8 cellular contexts compared by ENCODE assay signal in genomic region chr11:75562048-75562835, GRCh38.
DNase-seq lines count a peak whose midpoint lies in the region; ATAC-seq lines count a peak whose summit lies in the region.

TSS of gene SERPINH1 (plus strand) at chr11:75562253. CDS start at chr11:75566350, 4,097 bp downstream.

- ATAC-seq in GM18511 (IDR thresholded peaks at IDR 0.05; ENCODE audit: unreplicated experiment) = peak; percentile 87
- ATAC-seq in HG02981 (IDR thresholded peaks at IDR 0.05; ENCODE audit: unreplicated experiment) = peak; percentile 74
- no peak for ATAC-seq in GM18861 (IDR thresholded peaks at IDR 0.05; ENCODE audit: unreplicated experiment)

- DNase-seq in NCI-H2171 treated with DMSO at 0.1 percent for 48 hours (lab: John Stamatoyannopoulos, UW) (peak; percentile 79), cerebellar cortex (ENCODE audit: low spot score) (peak; percentile 84), islet precursor cell (peak; percentile 95)
- peak; percentile 34 for DNase-seq in activated CD4-positive, CD25-positive, alpha-beta regulatory T cell treated with anti-CD3 and anti-CD28 coated beads, Interleukin-2, amount 50 U/mL, for 16 hours (ENCODE audit: low read depth, low spot score)
- peak; percentile 65 to 72 for DNase-seq in stimulated activated CD4-positive, alpha-beta T cell treated with anti-CD3 and anti-CD28 coated beads, Interleukin-12 subunit alpha, Interleukin-12 subunit beta, amount 100 ng/mL, for 24 hours (ENCODE audit: low read depth in 2 of 2)

Comparison
In these comparisons a context has a peak if more than half of its experiments do, and no peak if none do; other contexts are left out.
1. DNase-seq: peak in every context shown above with its lines; median percentile 95 in islet precursor cell; 84 in cerebellar cortex; 79 in NCI-H2171 treated with DMSO at 0.1 percent for 48 hours; 68 in stimulated activated CD4-positive, alpha-beta T cell treated with anti-CD3 and anti-CD28 coated beads, Interleukin-12 subunit alpha, Interleukin-12 subunit beta, amount 100 ng/mL, for 24 hours; 34 in activated CD4-positive, CD25-positive, alpha-beta regulatory T cell treated with anti-CD3 and anti-CD28 coated beads, Interleukin-2, amount 50 U/mL, for 16 hours.